In genomic region chr7:47882635-47883034, GRCh38 we compare ENCODE assay signal across 23 cellular contexts.
"Had no signal": no experiment of that assay in that cellular context is flagged by ENCODE, and none has a peak within 500 bp of the region (broad histone marks: within the 10 kb centered on the region; RNA-seq: fewer than 3 reads in every experiment).

No MANE protein-coding gene starts in this region.

- H3K9me3 ChIP-seq: esophagus squamous epithelium, gastroesophageal sphincter, prostate gland, spleen, thoracic aorta had no signal

- H3K9ac ChIP-seq: neural progenitor cell, parathyroid adenoma had no signal

- H3K27me3 ChIP-seq: gastroesophageal sphincter, neural progenitor cell, spleen had no signal

- H3K27ac Mint-ChIP-seq: dendritic cell treated with granulocyte-macrophage colony-stimulating factor and Interleukin-4, amounts not matched to agents 40 ng/mL and 50 ng/mL, for 4 days; effector memory CD8-positive, alpha-beta T cell; natural killer cell treated with Interleukin-12 subunit alpha and Interleukin-12 subunit beta and Interleukin-15 and Interleukin-18, amount 100 ng/mL, for 72 hours; neural progenitor cell; stimulated activated naive B cell treated with anti-CD40 and anti-IgM and Interleukin-4, amounts not matched to agents 10 μg/mL and 1 μg/mL and 100 μg/mL, for 72 hours; stimulated activated naive CD8-positive, alpha-beta T cell treated with anti-CD3 and anti-CD28 coated beads, Interleukin-15, amount 100 ng/mL, for 72 hours had no signal

- H3K36me3 Mint-ChIP-seq: natural killer cell treated with Interleukin-12 subunit alpha and Interleukin-12 subunit beta and Interleukin-15 and Interleukin-18, amount 100 ng/mL, for 72 hours; neural progenitor cell; stimulated activated naive B cell treated with anti-CD40 and anti-IgM and Interleukin-4, amounts not matched to agents 10 μg/mL and 1 μg/mL and 100 μg/mL, for 72 hours had no signal

- H3K9me3 Mint-ChIP-seq: dendritic cell treated with granulocyte-macrophage colony-stimulating factor and Interleukin-4, amounts not matched to agents 40 ng/mL and 50 ng/mL, for 4 days; effector memory CD8-positive, alpha-beta T cell; natural killer cell treated with Interleukin-12 subunit alpha and Interleukin-12 subunit beta and Interleukin-15 and Interleukin-18, amount 100 ng/mL, for 72 hours; neural progenitor cell; stimulated activated naive B cell treated with anti-CD40 and anti-IgM and Interleukin-4, amounts not matched to agents 10 μg/mL and 1 μg/mL and 100 μg/mL, for 72 hours; stimulated activated naive CD8-positive, alpha-beta T cell treated with anti-CD3 and anti-CD28 coated beads, Interleukin-15, amount 100 ng/mL, for 72 hours had no signal

- H2AFZ ChIP-seq: neural progenitor cell, parathyroid adenoma had no signal

- H3K4me3 ChIP-seq: esophagus squamous epithelium, gastroesophageal sphincter, neural progenitor cell, prostate gland, spleen, thoracic aorta had no signal

- H3K4me2 ChIP-seq: neural progenitor cell had no signal

- H3K4me3 Mint-ChIP-seq: dendritic cell treated with granulocyte-macrophage colony-stimulating factor and Interleukin-4, amounts not matched to agents 40 ng/mL and 50 ng/mL, for 4 days; effector memory CD8-positive, alpha-beta T cell; natural killer cell treated with Interleukin-12 subunit alpha and Interleukin-12 subunit beta and Interleukin-15 and Interleukin-18, amount 100 ng/mL, for 72 hours; neural progenitor cell; stimulated activated naive B cell treated with anti-CD40 and anti-IgM and Interleukin-4, amounts not matched to agents 10 μg/mL and 1 μg/mL and 100 μg/mL, for 72 hours; stimulated activated naive CD8-positive, alpha-beta T cell treated with anti-CD3 and anti-CD28 coated beads, Interleukin-15, amount 100 ng/mL, for 72 hours had no signal

- H3K27me3 Mint-ChIP-seq: stimulated activated naive CD8-positive, alpha-beta T cell treated with anti-CD3 and anti-CD28 coated beads, Interleukin-15, amount 100 ng/mL, for 72 hours had no signal

- H3K4me1 ChIP-seq: esophagus squamous epithelium, gastroesophageal sphincter, neural progenitor cell, parathyroid adenoma, prostate gland, spleen had no signal

- ATAC-seq: effector memory CD8-positive, alpha-beta T cell; gastroesophageal sphincter; left lobe of liver; natural killer cell treated with Interleukin-12 subunit alpha and Interleukin-12 subunit beta and Interleukin-15 and Interleukin-18, amount 100 ng/mL, for 72 hours; stimulated activated naive CD8-positive, alpha-beta T cell treated with anti-CD3 and anti-CD28 coated beads, Interleukin-15, amount 100 ng/mL, for 72 hours had no signal

- H3K79me2 ChIP-seq: parathyroid adenoma had no signal

- H3K27ac ChIP-seq: epithelial cell of prostate, esophagus squamous epithelium, gastroesophageal sphincter, neural progenitor cell, parathyroid adenoma, prostate gland, spleen, thoracic aorta had no signal

- H3K36me3 ChIP-seq: esophagus squamous epithelium, gastroesophageal sphincter, neural progenitor cell, prostate gland, spleen, thoracic aorta had no signal

- H3K4me1 Mint-ChIP-seq: neural progenitor cell; stimulated activated naive B cell treated with anti-CD40 and anti-IgM and Interleukin-4, amounts not matched to agents 10 μg/mL and 1 μg/mL and 100 μg/mL, for 72 hours; stimulated activated naive CD8-positive, alpha-beta T cell treated with anti-CD3 and anti-CD28 coated beads, Interleukin-15, amount 100 ng/mL, for 72 hours had no signal

- DNase-seq: cerebellar nuclear complex; effector memory CD8-positive, alpha-beta T cell; esophagus squamous epithelium; foreskin fibroblast; glutamatergic neuron; islet precursor cell; nucleus accumbens; spleen; stimulated activated CD4-positive, alpha-beta T cell treated with anti-CD3 and anti-CD28 coated beads, Interleukin-15, amount 100 ng/mL, for 24 hours; stimulated activated CD4-positive, alpha-beta T cell treated with anti-CD3 and anti-CD28 coated beads, Interleukin-1b, Interleukin-23, amount 100 ng/mL, for 48 hours; stimulated activated CD4-positive, alpha-beta T cell treated with anti-CD3 and anti-CD28 coated beads, Interleukin-4, amount 100 ng/mL, for 24 hours; stimulated activated naive B cell treated with anti-CD40 and anti-IgM and Interleukin-4, amounts not matched to agents 10 μg/mL and 1 μg/mL and 100 μg/mL, for 72 hours; stimulated activated naive CD8-positive, alpha-beta T cell treated with anti-CD3 and anti-CD28 coated beads, Interleukin-15, amount 100 ng/mL, for 72 hours; trophoblast cell had no signal
